ENCODE assay signal across 1 cellular context in genomic region chr1:209850342-209850979, GRCh38.
A peak's percentile ranks its signal among the peaks of the same experiment; 100 is the strongest.
TF ChIP-seq lines count a peak whose summit lies in the region.

No MANE protein-coding gene starts in this region.

TF ChIP-seq in HepG2, 621 proteins besides CTCF, POLR2A, EP300 and RAD21:
- TF ChIP-seq SMC3 (IDR thresholded peaks at IDR 0.05; ENCODE audit: low read length) (0 out of 2 replicates have a peak, but pooled peaks have one; percentile 16), GTF2F1 (IDR thresholded peaks at IDR 0.05; ENCODE audit: low read length) (no peak), STAG1 (CRISPR knock-in tag; IDR thresholded peaks at IDR 0.05) (peak; percentile 22; the same call in 1 of the 2 replicates)
